1 cellular context compared by ENCODE assay signal in genomic region chr11:75346912-75347647, GRCh38.
TF ChIP-seq lines count a peak whose summit lies in the region.

No MANE protein-coding gene starts in this region.

TF ChIP-seq in SK-N-SH treated with all-trans-retinoic acid at 6 μM for 48 hours, 23 proteins besides CTCF, POLR2A, EP300 and RAD21 (continued from another document):
- TF ChIP-seq ZFP3 (CRISPR knock-in tag; IDR thresholded peaks at IDR 0.05) (no peak), TCF4 (CRISPR knock-in tag; IDR thresholded peaks at IDR 0.05; ENCODE audit: borderline replicate concordance) (no peak), ZFP30 (CRISPR knock-in tag; IDR thresholded peaks at IDR 0.05) (no peak), BACH2 (CRISPR knock-in tag; IDR thresholded peaks at IDR 0.05; ENCODE audit: borderline replicate concordance) (no peak), CSDC2 (CRISPR knock-in tag; IDR thresholded peaks at IDR 0.05) (no peak), SNAI2 (CRISPR knock-in tag; IDR thresholded peaks at IDR 0.05) (no peak), ZC3H10 (CRISPR knock-in tag; IDR thresholded peaks at IDR 0.05) (no peak), ISL1 (CRISPR knock-in tag; IDR thresholded peaks at IDR 0.05) (no peak), ESRRG (CRISPR knock-in tag; IDR thresholded peaks at IDR 0.05) (no peak), GLIS3 (CRISPR knock-in tag; IDR thresholded peaks at IDR 0.05) (no peak), PATZ1 (CRISPR knock-in tag; IDR thresholded peaks at IDR 0.05; ENCODE audit: borderline replicate concordance) (no peak), TOX (CRISPR knock-in tag; IDR thresholded peaks at IDR 0.05; ENCODE audit: borderline replicate concordance) (no peak), ARNTL (CRISPR knock-in tag; IDR thresholded peaks at IDR 0.05; ENCODE audit: borderline replicate concordance, low read depth) (no peak)
- TF ChIP-seq, protein P1, sequence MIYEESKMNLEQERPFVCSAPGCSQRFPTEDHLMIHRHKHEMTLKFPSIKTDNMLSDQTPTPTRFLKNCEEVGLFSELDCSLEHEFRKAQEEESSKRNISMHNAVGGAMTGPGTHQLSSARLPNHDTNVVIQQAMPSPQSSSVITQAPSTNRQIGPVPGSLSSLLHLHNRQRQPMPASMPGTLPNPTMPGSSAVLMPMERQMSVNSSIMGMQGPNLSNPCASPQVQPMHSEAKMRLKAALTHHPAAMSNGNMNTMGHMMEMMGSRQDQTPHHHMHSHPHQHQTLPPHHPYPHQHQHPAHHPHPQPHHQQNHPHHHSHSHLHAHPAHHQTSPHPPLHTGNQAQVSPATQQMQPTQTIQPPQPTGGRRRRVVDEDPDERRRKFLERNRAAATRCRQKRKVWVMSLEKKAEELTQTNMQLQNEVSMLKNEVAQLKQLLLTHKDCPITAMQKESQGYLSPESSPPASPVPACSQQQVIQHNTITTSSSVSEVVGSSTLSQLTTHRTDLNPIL (CRISPR knock-in tag; IDR thresholded peaks at IDR 0.05; ENCODE audit: low read depth): no peak
